In the genomic region with DNA sequence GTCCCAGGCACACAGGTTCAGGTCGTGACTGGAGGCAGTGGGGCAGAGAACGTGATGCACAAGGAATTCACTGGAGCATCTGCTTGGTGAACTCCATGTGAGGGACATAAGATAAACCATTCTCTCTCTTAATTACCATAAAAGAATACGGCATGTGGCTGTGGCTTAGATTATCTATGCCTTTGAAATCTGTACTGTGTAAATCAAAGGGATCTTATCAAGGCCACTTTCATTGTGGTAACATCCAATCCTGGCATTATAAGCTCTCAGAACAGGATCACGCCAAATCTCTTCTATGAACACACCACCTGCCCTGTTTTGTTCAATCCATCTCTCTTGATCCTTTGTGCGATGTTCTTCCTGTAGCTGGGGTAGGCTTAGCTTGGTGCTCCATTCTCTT, we compare ENCODE assay signal across 15 cellular contexts.
DNase-seq lines count a peak whose midpoint lies in the region; ATAC-seq and TF ChIP-seq lines count a peak whose summit lies in the region.
"Had no signal": no experiment of that assay in that cellular context is flagged by ENCODE, and none has a peak within 500 bp of the region (broad histone marks: within the 10 kb centered on the region; RNA-seq: fewer than 3 reads in every experiment).

No MANE protein-coding gene starts in this region.

- ATAC-seq in SK-N-SH treated with all-trans-retinoic acid at 6 μM for 48 hours (no peak), GM18909 (IDR thresholded peaks at IDR 0.05; ENCODE audit: poor library complexity, unreplicated experiment) (no peak), GM18511 (IDR thresholded peaks at IDR 0.05; ENCODE audit: unreplicated experiment) (no peak)
- ATAC-seq: A549 had no signal

- H3K27me3 ChIP-seq in SK-N-SH (ENCODE audit: insufficient read depth) (no peaks in the 10 kb centered on the region), parathyroid adenoma (ENCODE audit: control insufficient read depth, insufficient read depth, low read length) (no peaks in the 10 kb centered on the region)

- DNase-seq in DMS 273 (lab: John Stamatoyannopoulos, UW; ENCODE audit: unreplicated experiment) (peak; percentile 11), DMS 273 treated with DMSO at 0.1 percent for 48 hours (lab: John Stamatoyannopoulos, UW) (no peak), SK-N-SH (no peak), NCI-H345 treated with DMSO at 0.1 percent for 48 hours (lab: John Stamatoyannopoulos, UW; ENCODE audit: unreplicated experiment) (peak; percentile 51)
- DNase-seq: AML-193; Caco-2; CD4-positive, alpha-beta T cell; H9 had no signal

- H3K79me2 ChIP-seq in SK-N-SH (ENCODE audit: insufficient read depth) (no peaks in the 10 kb centered on the region), parathyroid adenoma (no peaks in the 10 kb centered on the region)

- CTCF ChIA-PET in SK-N-SH (lab: Yijun Ruan, JAX): interaction anchor here (0.9 kb wide), 1 partner anchor 9 kb away, joined by 4 read pairs; no protein-coding TSS in a partner anchor

- TF ChIP-seq RAD21 in SK-N-SH (IDR thresholded peaks at IDR 0.05; ENCODE audit: low read length): no peak

- 26% methylated on average over 5 of the region's 5 CpGs for WGBS in SK-N-SH (ENCODE audit: low lambda C conversion rate)

- no peak; a peak in 1 of 4 replicates for TF ChIP-seq EP300 in SK-N-SH (IDR thresholded peaks at IDR 0.05; ENCODE audit: borderline replicate concordance in 1 of 2, low read depth in 1 of 2, low read length in 1 of 2)

- peak overlapping the region in 1 of 2 experiments; percentile 93; a peak in 2 of 4 replicates for H3K27ac ChIP-seq in SK-N-SH (ENCODE audit: low read depth in 2 of 2, low read length in 1 of 2)
- peak overlapping the region; percentile 96 for H3K27ac ChIP-seq in parathyroid adenoma
- H3K27ac ChIP-seq: 22Rv1, A549, C4-2B had no signal

- H3K4me3 ChIP-seq in SK-N-SH (ENCODE audit: low read depth in 2 of 2, low read length in 1 of 2) (no peak overlapping the region), parathyroid adenoma (ENCODE audit: low read depth, low read length) (no peak overlapping the region)
- H3K4me3 ChIP-seq: A549 had no signal

- no peak overlapping the region for H3K9ac ChIP-seq in SK-N-SH
- no peak overlapping the region for H3K9ac ChIP-seq in parathyroid adenoma

- no peak overlapping the region for H2AFZ ChIP-seq in SK-N-SH (ENCODE audit: low read depth)
- H2AFZ ChIP-seq in parathyroid adenoma: peak overlapping the region; percentile 39

- H3F3A ChIP-seq in SK-N-SH (replicated peaks; ENCODE audit: insufficient read depth): no peaks in the 10 kb centered on the region

- H4K20me1 ChIP-seq in SK-N-SH (ENCODE audit: insufficient read depth): no peaks in the 10 kb centered on the region

- H3K36me3 ChIP-seq in SK-N-SH (replicated peaks in 1 of 2; ENCODE audit: control insufficient read depth in 1 of 2, insufficient read depth in 2 of 2, low read length in 1 of 2): no peaks in the 10 kb centered on the region
- H3K36me3 ChIP-seq in parathyroid adenoma (ENCODE audit: control insufficient read depth, insufficient read depth, low read length): no peaks in the 10 kb centered on the region

- H3K9me3 ChIP-seq in SK-N-SH (no peaks in the 10 kb centered on the region), parathyroid adenoma (ENCODE audit: control insufficient read depth, low read length) (no peaks in the 10 kb centered on the region)
- H3K9me3 ChIP-seq: A549, Caco-2 had no signal

- H3K4me1 ChIP-seq in SK-N-SH (ENCODE audit: control insufficient read depth in 1 of 2, insufficient read depth in 2 of 2, low read depth in 1 of 2, low read length in 1 of 2): peaks cover 0 to 16% of the 10 kb centered on the region in 2 experiments; a peak in 2 of 4 replicates
- peaks cover 4% of the 10 kb centered on the region for H3K4me1 ChIP-seq in parathyroid adenoma
- H3K4me1 ChIP-seq: A549, Caco-2 had no signal

- H3K4me2 ChIP-seq in SK-N-SH (no peak overlapping the region), parathyroid adenoma (ENCODE audit: low read length) (no peak overlapping the region)
- H3K4me2 ChIP-seq: A549 had no signal

- TF ChIP-seq CTCF in SK-N-SH (IDR thresholded peaks at IDR 0.05) (no peak), parathyroid adenoma (IDR thresholded peaks at IDR 0.05) (no peak)

- H3K9me2 ChIP-seq in SK-N-SH: no peaks in the 10 kb centered on the region

- POLR2A ChIA-PET in SK-N-SH (lab: Yijun Ruan, JAX): interaction anchor here (0.8 to 1.3 kb wide), 2 partner anchors 16 to 469 kb away, joined by 3 to 4 read pairs; no protein-coding TSS in a partner anchor

TF ChIP-seq in SK-N-SH, 30 proteins besides CTCF, POLR2A, EP300 and RAD21:
- TF ChIP-seq POLR2AphosphoS5 (IDR thresholded peaks at IDR 0.05; ENCODE audit: low read depth, low read length): no peak
- no peak for TF ChIP-seq REST (IDR thresholded peaks at IDR 0.05; ENCODE audit: low read depth, low read length)
- TF ChIP-seq GATA2 (CRISPR knock-in tag; IDR thresholded peaks at IDR 0.05): peak; percentile 57
- no peak for TF ChIP-seq TAF1 (IDR thresholded peaks at IDR 0.05; ENCODE audit: borderline replicate concordance, low read depth, low read length)
- no peak for TF ChIP-seq FOSL2 (IDR thresholded peaks at IDR 0.05; ENCODE audit: borderline replicate concordance, low read depth)

TF ChIP-seq in SK-N-SH treated with all-trans-retinoic acid at 6 μM for 48 hours, 23 proteins besides CTCF, POLR2A, EP300 and RAD21:
- TF ChIP-seq ZFP30 (CRISPR knock-in tag; IDR thresholded peaks at IDR 0.05) (no peak), ZNF565 (CRISPR knock-in tag; conservative IDR thresholded peaks at IDR 0.05; ENCODE audit: low read depth) (no peak), ZC3H10 (CRISPR knock-in tag; IDR thresholded peaks at IDR 0.05) (no peak), ARNTL (CRISPR knock-in tag; IDR thresholded peaks at IDR 0.05; ENCODE audit: borderline replicate concordance, low read depth) (no peak), TOX (CRISPR knock-in tag; IDR thresholded peaks at IDR 0.05; ENCODE audit: borderline replicate concordance) (no peak), ESRRG (CRISPR knock-in tag; IDR thresholded peaks at IDR 0.05) (no peak), ZNF70 (CRISPR knock-in tag; IDR thresholded peaks at IDR 0.05) (no peak), TCF4 (CRISPR knock-in tag; IDR thresholded peaks at IDR 0.05; ENCODE audit: borderline replicate concordance) (no peak), RARB (CRISPR knock-in tag; IDR thresholded peaks at IDR 0.05) (no peak)

Comparison
In these comparisons a context has a peak if more than half of its experiments do, and no peak if none do; other contexts are left out.
1. DNase-seq: peak in DMS 273 (single experiment) and NCI-H345 treated with DMSO at 0.1 percent for 48 hours (single experiment); none in DMS 273 treated with DMSO at 0.1 percent for 48 hours (single experiment) and SK-N-SH (single experiment).